Comparison of ENCODE assay signal across 21 cellular contexts in the genomic region with DNA sequence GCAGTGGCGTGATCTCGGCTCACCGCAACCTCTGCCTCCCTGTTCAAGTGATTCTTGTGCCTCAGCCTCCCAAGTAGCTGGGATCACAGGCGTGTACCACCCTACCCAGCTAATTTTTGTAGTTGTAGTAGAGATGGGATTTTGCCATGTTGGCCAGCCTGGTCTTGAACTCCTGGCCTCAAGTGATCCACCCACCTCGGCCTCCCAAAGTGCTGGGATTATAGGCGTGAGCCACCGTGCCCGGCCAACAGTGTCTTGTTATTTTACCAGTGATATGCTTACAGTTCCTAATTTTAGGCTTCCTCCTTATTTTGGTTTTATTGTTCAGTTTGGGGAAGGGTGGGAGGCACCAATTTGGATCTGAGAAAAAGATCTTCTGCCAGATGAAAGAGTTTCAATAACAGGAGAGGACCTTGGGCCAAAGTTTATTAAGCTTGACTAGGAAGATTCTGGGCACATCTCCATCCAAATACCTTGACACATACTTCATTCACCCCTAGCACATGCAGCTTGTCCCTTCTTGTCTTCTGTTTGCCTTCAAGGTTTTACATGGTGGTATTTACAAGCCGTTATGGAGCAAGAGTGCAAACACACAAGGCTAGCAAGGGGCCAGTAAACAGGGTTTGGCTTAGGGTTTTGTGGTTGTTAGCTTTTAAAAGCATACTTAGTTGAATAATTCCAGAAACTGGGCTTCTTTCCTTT.
A peak's percentile ranks its signal among the peaks of the same experiment; 100 is the strongest.
DNase-seq lines count a peak whose midpoint lies in the region; ATAC-seq and TF ChIP-seq lines count a peak whose summit lies in the region.
"Had no signal": no experiment of that assay in that cellular context is flagged by ENCODE, and none has a peak within 500 bp of the region (broad histone marks: within the 10 kb centered on the region; RNA-seq: fewer than 3 reads in every experiment).

No MANE protein-coding gene starts in this region.

- H3K27me3 Mint-ChIP-seq in Caco-2 (ENCODE audit: insufficient read depth, unreplicated experiment) = no peaks in the 10 kb centered on the region

- no peak overlapping the region for H3K27ac Mint-ChIP-seq in Caco-2 (ENCODE audit: unreplicated experiment)
- H3K27ac Mint-ChIP-seq: activated naive CD8-positive, alpha-beta T cell treated with anti-CD3 and anti-CD28 coated beads for 36 hours; activated T-cell treated with anti-CD3 and anti-CD28 coated beads, Interleukin-2, amount 50 U/mL, for 24 hours; T-helper 2 cell treated with Interferon-gamma antibody and Interleukin-4, amounts not matched to agents 5 μg/mL and 100 μg/mL, for 36 hours had no signal

- TF ChIP-seq CTCF in Caco-2 (IDR thresholded peaks at IDR 0.05; ENCODE audit: insufficient read depth in 1 of 2, low read depth in 1 of 2, low read length in 1 of 2, severe bottlenecking in 1 of 2, unreplicated experiment in 1 of 2) (no peak), RWPE1 (conservative IDR thresholded peaks at IDR 0.05; ENCODE audit: low read depth) (no peak), esophagus squamous epithelium (IDR thresholded peaks at IDR 0.05) (no peak)

- no peaks in the 10 kb centered on the region for H3K9me3 ChIP-seq in Caco-2
- H3K9me3 ChIP-seq in esophagus squamous epithelium = peaks cover 0 to 3% (median 0%) of the 10 kb centered on the region in 3 donors

- ATAC-seq in GM18858 (IDR thresholded peaks at IDR 0.05; ENCODE audit: unreplicated experiment) (no peak), GM18861 (IDR thresholded peaks at IDR 0.05; ENCODE audit: unreplicated experiment) (no peak)
- ATAC-seq: stimulated activated naive CD8-positive, alpha-beta T cell treated with anti-CD3 and anti-CD28 coated beads, Interleukin-15, Interleukin-2, amounts not matched to agents 100 U/mL and 50 U/mL, for 24 hours had no signal

- intact Hi-C loops in Caco-2 (cut with micrococcal nuclease; ENCODE audit: unreplicated experiment) = loop anchor here (1.0 to 5.0 kb wide), 2 partner anchors 9 to 34 kb away; no protein-coding TSS in a partner anchor
- intact Hi-C loops in esophagus squamous epithelium (cut with DNase I) = no loop called here

- WGBS in esophagus squamous epithelium, 2 donors = 57 to 58% methylated on average over 8 to 9 of the region's 9 CpGs

- H3K27me3 ChIP-seq in Caco-2 (replicated peaks; ENCODE audit: control insufficient read depth, insufficient read depth, low read length) (no peaks in the 10 kb centered on the region), esophagus squamous epithelium (no peaks in the 10 kb centered on the region)
- H3K27me3 ChIP-seq: cardiac muscle cell had no signal

- no peak overlapping the region for H3K4me3 ChIP-seq in Caco-2 (ENCODE audit: low read depth, low read length)
- H3K4me3 ChIP-seq in esophagus squamous epithelium = no peak overlapping the region
- H3K4me3 ChIP-seq: cardiac muscle cell had no signal

- CTCF ChIA-PET in Caco-2 (lab: Charles Lee) (interaction anchor here (0.6 kb wide), 1 partner anchor 92 kb away, joined by 4 read pairs; no protein-coding TSS in a partner anchor), RWPE1 (lab: Yijun Ruan, JAX) (interaction anchor here (0.7 kb wide), 1 partner anchor 17 kb away, joined by 3 read pairs; no protein-coding TSS in a partner anchor)

- peak overlapping the region; percentile 91 for H3K27ac ChIP-seq in RWPE1
- H3K27ac ChIP-seq in esophagus squamous epithelium = peak overlapping the region; percentile 72 to 87 (median 80)
- H3K27ac ChIP-seq: cardiac muscle cell had no signal

- DNase-seq in Caco-2 (peak; percentile 40 to 50), RWPE1 (ENCODE audit: low spot score) (peak; percentile 34), esophagus squamous epithelium (lab: John Stamatoyannopoulos, UW) (no peak), pons (ENCODE audit: low spot score) (peak; percentile 39), OCI-M2 (lab: John Stamatoyannopoulos, UW; ENCODE audit: unreplicated experiment) (no peak), T-helper 1 cell (no peak)
- DNase-seq: activated CD4-positive, alpha-beta T cell treated with anti-CD3 and anti-CD28 coated beads for 48 hours; activated naive CD8-positive, alpha-beta T cell treated with anti-CD3 and anti-CD28 coated beads for 36 hours; activated T-cell treated with anti-CD3 and anti-CD28 coated beads, Interleukin-2, amount 50 U/mL, for 24 hours; COR-L47; GF-D8; NCI-H1092 treated with DMSO at 0.1 percent for 48 hours; NCI-H2171 treated with DMSO at 0.1 percent for 48 hours; NK-92 treated with Interleukin-12 subunit alpha and Interleukin-12 subunit beta, amount 100 ng/mL, for 24 hours; SHP77; stimulated activated CD4-positive, alpha-beta T cell treated with anti-CD3 and anti-CD28 coated beads, Interleukin-12 subunit alpha, Interleukin-12 subunit beta, amount 100 ng/mL, for 4 hours; stimulated activated naive CD8-positive, alpha-beta T cell treated with anti-CD3 and anti-CD28 coated beads, Interleukin-15, Interleukin-2, amounts not matched to agents 100 U/mL and 50 U/mL, for 24 hours had no signal

- TF ChIP-seq POLR2A in esophagus squamous epithelium (IDR thresholded peaks at IDR 0.05) = no peak

- no peak overlapping the region for H3K4me3 Mint-ChIP-seq in Caco-2 (ENCODE audit: unreplicated experiment)
- H3K4me3 Mint-ChIP-seq: activated naive CD8-positive, alpha-beta T cell treated with anti-CD3 and anti-CD28 coated beads for 36 hours; activated T-cell treated with anti-CD3 and anti-CD28 coated beads, Interleukin-2, amount 50 U/mL, for 24 hours; T-helper 2 cell treated with Interferon-gamma antibody and Interleukin-4, amounts not matched to agents 5 μg/mL and 100 μg/mL, for 36 hours had no signal

- POLR2A ChIA-PET in Caco-2 (lab: Charles Lee) = no interaction called here
- POLR2A ChIA-PET in RWPE1 (lab: Yijun Ruan, JAX; ENCODE audit: low non-redundant PET) = no interaction called here

- H3K9me3 Mint-ChIP-seq in Caco-2 (ENCODE audit: unreplicated experiment) = peaks cover 5% of the 10 kb centered on the region

- H3K4me1 Mint-ChIP-seq in Caco-2 (ENCODE audit: low read depth, unreplicated experiment) = peaks cover 22% of the 10 kb centered on the region

- H3K4me1 ChIP-seq in Caco-2 (peaks cover 59% of the 10 kb centered on the region), esophagus squamous epithelium (peaks cover 7 to 77% (median 48%) of the 10 kb centered on the region in 3 donors)

- H3K36me3 ChIP-seq in Caco-2 (ENCODE audit: control insufficient read depth, insufficient read depth, low read length) = no peaks in the 10 kb centered on the region
- H3K36me3 ChIP-seq in esophagus squamous epithelium = no peaks in the 10 kb centered on the region
- H3K36me3 ChIP-seq: cardiac muscle cell had no signal

- H3K36me3 Mint-ChIP-seq in Caco-2 (ENCODE audit: insufficient read depth, unreplicated experiment) = peaks cover 7% of the 10 kb centered on the region

- BruUV-seq in Caco-2 (replicated peaks; lab: Mats Ljungman, UMichigan) = no TSS peak

Comparison
In these comparisons a context has a peak if more than half of its experiments do, and no peak if none do; other contexts are left out.
1. DNase-seq: peak in Caco-2 (2 of 2), RWPE1 (single experiment) and pons (single experiment); none in esophagus squamous epithelium (single experiment), OCI-M2 (single experiment) and T-helper 1 cell (0 of 5).